10 cellular contexts compared by ENCODE assay signal in the genomic region with DNA sequence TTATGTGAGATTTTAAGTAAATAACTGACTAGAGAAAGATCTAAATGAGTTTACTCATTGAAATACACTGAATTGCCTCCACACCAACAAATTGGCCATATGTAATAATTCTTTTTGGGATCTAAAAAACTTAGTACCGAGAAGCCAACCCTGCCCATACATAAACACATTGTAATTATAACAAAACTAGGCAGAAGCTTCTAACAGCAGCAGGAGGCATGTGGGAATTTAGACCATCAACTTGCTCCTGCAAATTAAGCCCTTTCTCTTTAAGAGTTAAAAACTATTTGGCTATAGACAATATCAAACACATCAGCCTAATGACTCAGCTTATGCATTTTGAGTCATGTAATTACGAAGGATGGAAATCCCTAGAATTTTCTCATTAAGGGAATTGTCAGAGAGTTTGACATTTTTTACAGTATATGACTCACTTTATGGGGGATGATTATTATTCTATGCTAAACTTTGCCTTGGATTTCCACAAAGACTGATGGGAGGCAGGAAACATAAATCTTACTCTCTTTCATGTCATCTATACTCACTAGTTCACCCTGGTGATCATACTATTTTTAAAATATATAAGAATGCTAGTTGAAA. TPM values are rescaled to one million over a fixed set of nuclear protein-coding genes. Genes with fewer than 3 reads are reported as not detected.
DNase-seq lines count a peak whose midpoint lies in the region; ATAC-seq and TF ChIP-seq lines count a peak whose summit lies in the region.
"Had no signal": no experiment of that assay in that cellular context is flagged by ENCODE, and none has a peak within 500 bp of the region (broad histone marks: within the 10 kb centered on the region; RNA-seq: fewer than 3 reads in every experiment).

No MANE protein-coding gene starts in this region.

- TF ChIP-seq CTCF in cardiac fibroblast (IDR thresholded peaks at IDR 0.05; ENCODE audit: low read depth, low read length) (no peak), omental fat pad (IDR thresholded peaks at IDR 0.05) (no peak)

- ATAC-seq in omental fat pad (ENCODE audit: low FRiP score) (peak; percentile 75), HG03045 (IDR thresholded peaks at IDR 0.05; ENCODE audit: unreplicated experiment) (no peak)

- DNase-seq in Caki2 (ENCODE audit: low read depth) (peak; percentile 69), NCI-H69 (lab: John Stamatoyannopoulos, UW) (peak; percentile 70), cardiac fibroblast (ENCODE audit: low read depth in 2 of 2) (peak; percentile 48 to 71), omental fat pad (ENCODE audit: low spot score) (no peak), nucleus accumbens (lab: John Stamatoyannopoulos, UW) (no peak), COR-L47 (lab: John Stamatoyannopoulos, UW) (no peak), NCI-H524 (lab: John Stamatoyannopoulos, UW) (no peak)
- DNase-seq: NCI-H526 had no signal

- H3K4me3 ChIP-seq in cardiac fibroblast (replicated peaks in 1 of 2; ENCODE audit: low read depth in 2 of 2, low read length in 2 of 2), result no peak overlapping the region
- H3K4me3 ChIP-seq: lung had no signal

- in situ Hi-C loops in Caki2 (cut with HindIII; ENCODE audit: low pct_unique_long_range_greater_than_20kb, low sequenced_read_pairs), result no loop called here

RNA-seq across cellular contexts. Expression of a gene that starts 1.0 kb away (rescaled TPM):
- total RNA-seq in Caki2 (2014; rRNA removed; shearing (Covaris generic); ENCODE audit: low replicate concordance), result 0.07 TPM in 1 of 2 replicates, not detected in the other
- total RNA-seq in omental fat pad, result 10 to 100 TPM; 13.4 to 45.8 (median 23.7) TPM

Comparison
In these comparisons a context has a peak if more than half of its experiments do, and no peak if none do; other contexts are left out.
1. DNase-seq: peak in Caki2 (single experiment), NCI-H69 (single experiment) and cardiac fibroblast (2 of 2); none in omental fat pad (single experiment), nucleus accumbens (0 of 56), COR-L47 (single experiment) and NCI-H524 (0 of 2).
2. RNA of a gene that starts 1.0 kb away (total RNA-seq): 13.4 to 45.8 TPM in omental fat pad; 0.07 TPM in Caki2; every median in the first group is over 10 times any median in the second.